Comparison of ENCODE assay signal across 6 cellular contexts in genomic region chr7:89738549-89738948, GRCh38.
"Had no signal": no experiment of that assay in that cellular context is flagged by ENCODE, and none has a peak within 500 bp of the region (broad histone marks: within the 10 kb centered on the region; RNA-seq: fewer than 3 reads in every experiment).

No MANE protein-coding gene starts in this region.

- ATAC-seq: HepG2 had no signal

- H3K4me2 ChIP-seq: KMS-11 had no signal

- FAIRE-seq: HepG2, HTR-8/SVneo had no signal

- H3K9ac ChIP-seq: KMS-11 had no signal

- DNase-seq: KBM-7, KG1 had no signal

- H3K27ac ChIP-seq: HL-60, KMS-11 had no signal
